7 cellular contexts compared by ENCODE assay signal in genomic region chr5:119269061-119269579, GRCh38.
A peak's percentile ranks its signal among the peaks of the same experiment; 100 is the strongest.
DNase-seq lines count a peak whose midpoint lies in the region; ATAC-seq and TF ChIP-seq lines count a peak whose summit lies in the region.

No MANE protein-coding gene starts in this region.

- ATAC-seq in GM21717 (IDR thresholded peaks at IDR 0.05; ENCODE audit: unreplicated experiment) (peak; percentile 4), activated B cell treated with CpG ODN at 0.5 μM for 24 hours (ENCODE audit: low read depth) (no peak)

- H3K36me3 Mint-ChIP-seq in activated B cell treated with CpG ODN at 0.5 μM for 24 hours (ENCODE audit: low read depth), result peaks cover 18% of the 10 kb centered on the region

- POLR2A ChIA-PET in activated B cell treated with CpG ODN at 0.5 μM for 24 hours (lab: Charles Lee), result interaction anchor here (0.8 to 3.8 kb wide), 26 partner anchors 9 to 281 kb away, joined by 3 to 31 read pairs (median 8); partner anchors contain the start of genes DMXL1, DTWD2 and TNFAIP8

- peak overlapping the region; percentile 95 for H3K4me3 Mint-ChIP-seq in activated B cell treated with CpG ODN at 0.5 μM for 24 hours

- intact Hi-C loops in activated B cell treated with CpG ODN at 0.5 μM for 24 hours (cut with micrococcal nuclease), result loop anchor here (2.0 kb wide), 1 partner anchor 14 kb away; no protein-coding TSS in a partner anchor

- DNase-seq in GF-D8 (lab: John Stamatoyannopoulos, UW), result peak; percentile 62
- peak; percentile 47 for DNase-seq in LNCaP clone FGC (ENCODE audit: low read depth)
- peak; percentile 25 for DNase-seq in activated B cell treated with CpG ODN at 0.5 μM for 24 hours
- DNase-seq in epithelial cell of prostate (ENCODE audit: low read depth, low spot score), result no peak
- DNase-seq in myocyte (ENCODE audit: low read depth), result peak; percentile 24
- no peak for DNase-seq in NCI-H1694 treated with DMSO at 0.1 percent for 48 hours (lab: John Stamatoyannopoulos, UW)

- peak overlapping the region; percentile 83 for H3K4me3 ChIP-seq in LNCaP clone FGC (ENCODE audit: low read depth, low read length)

- peaks cover 61% of the 10 kb centered on the region for H3K4me1 Mint-ChIP-seq in activated B cell treated with CpG ODN at 0.5 μM for 24 hours

- CTCF ChIA-PET in activated B cell treated with CpG ODN at 0.5 μM for 24 hours (lab: Charles Lee), result interaction anchor here (0.6 to 4.4 kb wide), 6 partner anchors 12 to 143 kb away, joined by 3 to 20 read pairs (median 5); no protein-coding TSS in a partner anchor

- peak overlapping the region; percentile 81 for H3K27ac ChIP-seq in epithelial cell of prostate

- no peak for TF ChIP-seq CTCF in LNCaP clone FGC (IDR thresholded peaks at IDR 0.05; ENCODE audit: control insufficient read depth, extremely low read depth, insufficient read depth)
- no peak for TF ChIP-seq CTCF in activated B cell treated with CpG ODN at 0.5 μM for 24 hours (IDR thresholded peaks at IDR 0.05)

- peak overlapping the region; percentile 95 for H3K27ac Mint-ChIP-seq in activated B cell treated with CpG ODN at 0.5 μM for 24 hours

- no peaks in the 10 kb centered on the region for H3K27me3 Mint-ChIP-seq in activated B cell treated with CpG ODN at 0.5 μM for 24 hours

- no peaks in the 10 kb centered on the region for H3K9me3 Mint-ChIP-seq in activated B cell treated with CpG ODN at 0.5 μM for 24 hours

Comparison
In these comparisons a context has a peak if more than half of its experiments do, and no peak if none do; other contexts are left out.
1. DNase-seq: peak in GF-D8 (single experiment), LNCaP clone FGC (single experiment), activated B cell treated with CpG ODN at 0.5 μM for 24 hours (single experiment) and myocyte (single experiment); none in epithelial cell of prostate (single experiment) and NCI-H1694 treated with DMSO at 0.1 percent for 48 hours (single experiment).